Comparison of ENCODE assay signal across 22 cellular contexts in the genomic region with DNA sequence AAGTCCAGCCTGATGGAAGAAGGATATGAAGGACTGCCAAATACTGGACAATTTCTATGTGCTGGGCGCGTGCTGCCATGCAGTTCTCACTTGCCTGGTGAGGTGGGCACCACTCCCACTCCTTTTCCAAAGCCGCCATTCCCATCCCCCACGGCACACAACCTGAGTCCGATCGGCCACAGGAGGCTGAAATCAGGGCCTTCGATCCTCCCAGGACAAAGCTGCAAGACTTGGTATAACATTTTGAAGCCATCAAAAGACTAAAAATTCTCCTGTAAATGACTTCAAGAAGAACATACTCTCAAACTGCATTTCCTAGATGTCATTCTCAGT.
"Had no signal": no experiment of that assay in that cellular context is flagged by ENCODE, and none has a peak within 500 bp of the region (broad histone marks: within the 10 kb centered on the region; RNA-seq: fewer than 3 reads in every experiment).

No MANE protein-coding gene starts in this region.

- H3K9me3 ChIP-seq: MG63, Peyer's patch had no signal

- H3K27ac Mint-ChIP-seq: activated B cell treated with CpG ODN at 0.5 μM for 24 hours; activated CD4-positive, alpha-beta T cell treated with anti-CD3 and anti-CD28 coated beads, Interleukin-2, amount 10 ng/mL, durations not matched to agents 24 days and 14 days; T-helper 1 cell treated with Interleukin-12 subunit alpha and Interleukin-12 subunit beta and Interleukin-4 antibody, amounts not matched to agents 30 μg/mL and 1 μg/mL, for 36 hours had no signal

- H3K9me3 Mint-ChIP-seq: activated B cell treated with CpG ODN at 0.5 μM for 24 hours; activated CD4-positive, alpha-beta T cell treated with anti-CD3 and anti-CD28 coated beads, Interleukin-2, amount 10 ng/mL, durations not matched to agents 24 days and 14 days; brain; central memory CD8-positive, alpha-beta T cell; T-helper 1 cell treated with Interleukin-12 subunit alpha and Interleukin-12 subunit beta and Interleukin-4 antibody, amounts not matched to agents 30 μg/mL and 1 μg/mL, for 36 hours had no signal

- H3K4me3 Mint-ChIP-seq: activated B cell treated with CpG ODN at 0.5 μM for 24 hours; activated CD4-positive, alpha-beta T cell treated with anti-CD3 and anti-CD28 coated beads, Interleukin-2, amount 10 ng/mL, durations not matched to agents 24 days and 14 days; brain; central memory CD8-positive, alpha-beta T cell; T-helper 1 cell treated with Interleukin-12 subunit alpha and Interleukin-12 subunit beta and Interleukin-4 antibody, amounts not matched to agents 30 μg/mL and 1 μg/mL, for 36 hours had no signal

- H3K27ac ChIP-seq: Peyer's patch, SJSA1 had no signal

- H3K27me3 ChIP-seq: MG63, Peyer's patch, SJSA1 had no signal

- ATAC-seq: SK-N-SH treated with all-trans-retinoic acid at 6 μM for 48 hours had no signal

- DNase-seq: activated B cell treated with CpG ODN at 0.5 μM for 24 hours; activated CD4-positive, alpha-beta T cell treated with anti-CD3 and anti-CD28 coated beads for 1 hour; activated CD4-positive, alpha-beta T cell treated with anti-CD3 and anti-CD28 coated beads, Interleukin-2, amount 10 ng/mL, durations not matched to agents 24 days and 14 days; activated CD4-positive, alpha-beta T cell treated with anti-CD3 and anti-CD28 coated beads, Interleukin-2, amount 50 U/mL, for 48 hours; activated gamma-delta T cell treated with Interleukin-2 at 50 U/mL for 16 hours; activated naive CD4-positive, alpha-beta T cell treated with anti-CD3 and anti-CD28 coated beads, Interleukin-2, amount 50 U/mL, for 16 hours; activated T-cell treated with anti-CD3 and anti-CD28 coated beads, Interleukin-2, amount 50 U/mL, for 1 hour; amniotic stem cell; MG63; NCI-H1105; NCI-H1436; NCI-H1694 treated with DMSO at 0.1 percent for 48 hours; NCI-H2081; NCI-H510A treated with DMSO at 0.1 percent for 48 hours; Peyer's patch; SHP77; SW 1271 had no signal

- H3K4me3 ChIP-seq: MG63, Peyer's patch, SJSA1 had no signal

- H3K27me3 Mint-ChIP-seq: activated B cell treated with CpG ODN at 0.5 μM for 24 hours; central memory CD8-positive, alpha-beta T cell had no signal
